ENCODE assay signal across 8 cellular contexts in genomic region chr6:31896493-31896855, GRCh38. TPM values are rescaled to one million over a fixed set of nuclear protein-coding genes. Genes with fewer than 3 reads are reported as not detected.
DNase-seq lines count a peak whose midpoint lies in the region; ATAC-seq and TF ChIP-seq lines count a peak whose summit lies in the region.

No MANE protein-coding gene starts in this region.

- H3K4me1 ChIP-seq in liver (ENCODE audit: control insufficient read depth in 4 of 4, insufficient read depth in 4 of 4, low read length in 3 of 4) (peaks cover 10 to 36% (median 18%) of the 10 kb centered on the region in 4 donors), thymus (ENCODE audit: control insufficient read depth, insufficient read depth, low read length) (peaks cover 19% of the 10 kb centered on the region), mucosa of descending colon (ENCODE audit: low read depth) (peaks cover 21% of the 10 kb centered on the region)

- no peak overlapping the region for H3K4me3 ChIP-seq in liver (ENCODE audit: low read depth in 1 of 3, low read length in 3 of 3)
- H3K4me3 ChIP-seq in thymus (ENCODE audit: low read length): peak overlapping the region; percentile 74
- H3K4me3 ChIP-seq in mucosa of descending colon: no peak overlapping the region

- TF ChIP-seq CTCF in liver (IDR thresholded peaks at IDR 0.05; ENCODE audit: low read depth, low read length, missing input control) (no peak), mucosa of descending colon (IDR thresholded peaks at IDR 0.05) (no peak)

- 68% methylated on average over 4 of the region's 4 CpGs for WGBS in liver
- WGBS in thymus: 63% methylated on average over 4 of the region's 4 CpGs

- TF ChIP-seq RAD21 in liver (IDR thresholded peaks at IDR 0.05): no peak

- H3K36me3 ChIP-seq in liver (ENCODE audit: control insufficient read depth in 4 of 4, insufficient read depth in 3 of 4, low read depth in 1 of 4, low read length in 3 of 4) (peaks cover 0 to 20% (median 10%) of the 10 kb centered on the region in 4 donors), thymus (ENCODE audit: control insufficient read depth, insufficient read depth) (peaks cover 37% of the 10 kb centered on the region), mucosa of descending colon (ENCODE audit: low read depth) (peaks cover 3% of the 10 kb centered on the region)

- DNase-seq in activated CD8-positive, alpha-beta memory T cell treated with anti-CD3 and anti-CD28 coated beads for 24 hours: peak; percentile 60
- DNase-seq in activated CD8-positive, alpha-beta memory T cell treated with anti-CD3 and anti-CD28 coated beads, Interleukin-2, amount 50 U/mL, for 48 hours: no peak
- DNase-seq in NCI-H1092 treated with DMSO at 0.1 percent for 48 hours (lab: John Stamatoyannopoulos, UW) (no peak), mucosa of descending colon (no peak)

- H3K9me3 ChIP-seq in liver (ENCODE audit: control insufficient read depth in 4 of 4, low read length in 3 of 4): no peaks in the 10 kb centered on the region
- H3K9me3 ChIP-seq in thymus (ENCODE audit: control insufficient read depth): no peaks in the 10 kb centered on the region
- no peaks in the 10 kb centered on the region for H3K9me3 ChIP-seq in mucosa of descending colon

- no peak overlapping the region for H3K9ac ChIP-seq in liver (ENCODE audit: low read depth in 1 of 2, low read length in 2 of 2)

- H3K27ac ChIP-seq in angular gyrus (ENCODE audit: low read depth, low read length): peak overlapping the region; percentile 39
- H3K27ac ChIP-seq in liver (ENCODE audit: low read depth in 1 of 2, low read length in 2 of 2): peak overlapping the region; percentile 36 to 54
- H3K27ac ChIP-seq in thymus (ENCODE audit: low read depth): peak overlapping the region; percentile 46

- intact Hi-C loops in mucosa of descending colon (cut with DNase I, micrococcal nuclease): no loop called here

- H3K27me3 ChIP-seq in liver (ENCODE audit: control insufficient read depth in 4 of 4, insufficient read depth in 4 of 4, low read length in 3 of 4) (no peaks in the 10 kb centered on the region), thymus (ENCODE audit: control insufficient read depth, insufficient read depth) (no peaks in the 10 kb centered on the region)

- ATAC-seq in GM21529 (IDR thresholded peaks at IDR 0.05; ENCODE audit: unreplicated experiment) (no peak), mucosa of descending colon (no peak)

TF ChIP-seq in liver, 16 proteins besides CTCF, POLR2A, EP300 and RAD21:
- TF ChIP-seq HNF4G (IDR thresholded peaks at IDR 0.05): no peak
- no peak for TF ChIP-seq JUND (IDR thresholded peaks at IDR 0.05)
- TF ChIP-seq TAF1 (conservative IDR thresholded peaks at IDR 0.05): no peak
- TF ChIP-seq EGR1 (IDR thresholded peaks at IDR 0.05; ENCODE audit: low read depth in 2 of 2): no peak
- no peak for TF ChIP-seq GABPA (IDR thresholded peaks at IDR 0.05 in 1 of 2, conservative IDR thresholded peaks at IDR 0.05 in 1 of 2)
- no peak for TF ChIP-seq NR2F2 (IDR thresholded peaks at IDR 0.05)
- no peak for TF ChIP-seq ATF3 (IDR thresholded peaks at IDR 0.05)
- TF ChIP-seq ZBTB33 (IDR thresholded peaks at IDR 0.05): no peak
- TF ChIP-seq YY1 (IDR thresholded peaks at IDR 0.05): no peak
- TF ChIP-seq FOXA1 (IDR thresholded peaks at IDR 0.05): no peak
- TF ChIP-seq RXRA (IDR thresholded peaks at IDR 0.05): no peak
- TF ChIP-seq HNF4A (conservative IDR thresholded peaks at IDR 0.05): no peak
- no peak for TF ChIP-seq SP1 (IDR thresholded peaks at IDR 0.05)
- TF ChIP-seq FOXA2 (IDR thresholded peaks at IDR 0.05): no peak
- TF ChIP-seq REST (IDR thresholded peaks at IDR 0.05): no peak
- TF ChIP-seq MAX (IDR thresholded peaks at IDR 0.05): no peak

RNA-seq across cellular contexts. Expression of gene EHMT2, which starts 1.0 kb away (rescaled TPM):
- total RNA-seq in liver (10 to 100 TPM; 10.7 to 21.4 TPM), mucosa of descending colon (10 to 100 TPM; 29.6 to 50.1 (median 36.4) TPM)
- polyA plus RNA-seq in liver (10 to 100 TPM in 1 of 2 donors, 1 to 10 TPM in 1; 7.9 to 10.5 TPM), thymus (60.1 TPM)

RNA-seq across cellular contexts. Expression of gene ZBTB12, which starts 5.4 kb away (rescaled TPM):
- total RNA-seq in liver: 1 to 10 TPM in 1 of 2 donors, under 1 TPM in 1; 0.25 to 2.3 TPM
- under 1 TPM in 1 of 2 donors, not detected in 1; 0.83 TPM for polyA plus RNA-seq in liver
- polyA plus RNA-seq in thymus: 2.6 TPM
- total RNA-seq in mucosa of descending colon: 1 to 10 TPM; 2.3 to 6.2 (median 3.4) TPM

RNA-seq across cellular contexts. Expression of gene SLC44A4, which starts 17.7 kb away (rescaled TPM):
- total RNA-seq in liver: 1 to 10 TPM in 1 of 2 donors, under 1 TPM in 1; 0.17 to 2.4 TPM
- under 1 TPM in 1 of 2 donors, not detected in 1; 0.13 TPM for polyA plus RNA-seq in liver
- 1.7 TPM for polyA plus RNA-seq in thymus
- total RNA-seq in mucosa of descending colon: 100 to 1,000 TPM; 332 to 795 (median 740) TPM

RNA-seq across cellular contexts. Expression of gene C2, which starts 31.0 kb away (rescaled TPM):
- total RNA-seq in liver (100 to 1,000 TPM; 212 to 354 TPM), mucosa of descending colon (10 to 100 TPM in 2 of 3 donors, 1 to 10 TPM in 1; 5.5 to 33.7 (median 17.9) TPM)
- polyA plus RNA-seq in liver (100 to 1,000 TPM; 441 to 522 TPM), thymus (10.3 TPM)

RNA-seq across cellular contexts. Expression of gene NEU1, which starts 33.9 kb away (rescaled TPM):
- total RNA-seq in liver: 10 to 100 TPM; 34.4 to 42.4 TPM
- polyA plus RNA-seq in liver: 10 to 100 TPM; 27.6 to 35.1 TPM
- 21.9 TPM for polyA plus RNA-seq in thymus
- 10 to 100 TPM; 44.0 to 65.7 (median 45.0) TPM for total RNA-seq in mucosa of descending colon

Comparison
In these comparisons a context has a peak if more than half of its experiments do, and no peak if none do; other contexts are left out.
1. RNA of gene SLC44A4, which starts 17.7 kb away (total RNA-seq): 332 to 795 TPM in mucosa of descending colon; 0.17 to 2.4 TPM in liver; every median in the first group is over 10 times any median in the second.
2. Peak in every context shown above with its lines, with median percentiles within 50 percentile points of each other: H3K27ac ChIP-seq.